ENCODE assay signal across 7 cellular contexts in genomic region chr4:159077018-159077417, GRCh38. TPM values are rescaled to one million over a fixed set of nuclear protein-coding genes. Genes with fewer than 3 reads are reported as not detected.
A peak's percentile ranks its signal among the peaks of the same experiment; 100 is the strongest.
DNase-seq lines count a peak whose midpoint lies in the region; ATAC-seq and TF ChIP-seq lines count a peak whose summit lies in the region.
"Not testable (repeated sequence)": the region's sequence is repeated elsewhere in the genome, so short reads cannot be mapped to it uniquely, and the experiment has no call there.

No MANE protein-coding gene starts in this region.

- not testable (repeated sequence) for H3K9me3 ChIP-seq in DOHH2 (ENCODE audit: control insufficient read depth, insufficient read depth, low read length); T-helper 17 cell (ENCODE audit: control insufficient read depth, low read length, poor library complexity, severe bottlenecking)

- H3K4me3 ChIP-seq in DOHH2 (ENCODE audit: low read length) = not testable (repeated sequence)

- not testable (repeated sequence) for DNase-seq in T-helper 17 cell; activated T-cell treated with anti-CD3 and anti-CD28 coated beads, Interleukin-2, amount 50 U/mL, for 24 hours
- DNase-seq in activated naive CD8-positive, alpha-beta T cell treated with anti-CD3 and anti-CD28 coated beads for 36 hours = peak; percentile 23
- peak; percentile 3 for DNase-seq in stimulated activated CD4-positive, alpha-beta T cell treated with anti-CD3 and anti-CD28 coated beads, Interleukin-15, amount 100 ng/mL, for 24 hours

- not testable (repeated sequence) for H3K36me3 Mint-ChIP-seq in T-helper 17 cell (ENCODE audit: low read depth); activated T-cell treated with anti-CD3 and anti-CD28 coated beads, Interleukin-2, amount 50 U/mL, for 24 hours (ENCODE audit: low read depth); activated naive CD8-positive, alpha-beta T cell treated with anti-CD3 and anti-CD28 coated beads for 36 hours

- H3K4me2 ChIP-seq in DOHH2 (ENCODE audit: low read length) = peak overlapping the region; percentile 62

- H3K27me3 ChIP-seq in DOHH2 (ENCODE audit: control insufficient read depth, low read length) = not testable (repeated sequence)

- not testable (repeated sequence) for H3K4me3 Mint-ChIP-seq in T-helper 17 cell; activated T-cell treated with anti-CD3 and anti-CD28 coated beads, Interleukin-2, amount 50 U/mL, for 24 hours; activated naive CD8-positive, alpha-beta T cell treated with anti-CD3 and anti-CD28 coated beads for 36 hours

- H3K4me1 Mint-ChIP-seq in T-helper 17 cell = not testable (repeated sequence)
- peaks cover 34% of the 10 kb centered on the region for H3K4me1 Mint-ChIP-seq in activated T-cell treated with anti-CD3 and anti-CD28 coated beads, Interleukin-2, amount 50 U/mL, for 24 hours (ENCODE audit: low read depth)
- H3K4me1 Mint-ChIP-seq in activated naive CD8-positive, alpha-beta T cell treated with anti-CD3 and anti-CD28 coated beads for 36 hours = peaks cover 32% of the 10 kb centered on the region

- H3K79me2 ChIP-seq in DOHH2 (ENCODE audit: control insufficient read depth, low read length) = not testable (repeated sequence)

- TF ChIP-seq CTCF in DOHH2 (IDR thresholded peaks at IDR 0.05; ENCODE audit: low read depth, low read length, poor library complexity, severe bottlenecking) = not testable (repeated sequence)

- H3F3A ChIP-seq in DOHH2 (ENCODE audit: control insufficient read depth, insufficient read depth) = not testable (repeated sequence)

- H3K9me2 ChIP-seq in DOHH2 (replicated peaks; ENCODE audit: control insufficient read depth, low read length) = not testable (repeated sequence)

- ATAC-seq in GM21717 (IDR thresholded peaks at IDR 0.05; ENCODE audit: unreplicated experiment) = peak; percentile 16
- peak; percentile 13 for ATAC-seq in HG02943 (IDR thresholded peaks at IDR 0.05; ENCODE audit: low read depth, unreplicated experiment)
- not testable (repeated sequence) for ATAC-seq in T-helper 17 cell

- not testable (repeated sequence) for H4K20me1 ChIP-seq in DOHH2 (ENCODE audit: control insufficient read depth, insufficient read depth, low read depth, low read length)

- H3K4me1 ChIP-seq in DOHH2 (ENCODE audit: control insufficient read depth, low read length) = peaks cover 17% of the 10 kb centered on the region

- not testable (repeated sequence) for H3K36me3 ChIP-seq in DOHH2 (ENCODE audit: control insufficient read depth, low read length)

- H3K27ac Mint-ChIP-seq in T-helper 17 cell = peak overlapping the region; percentile 53
- H3K27ac Mint-ChIP-seq in activated T-cell treated with anti-CD3 and anti-CD28 coated beads, Interleukin-2, amount 50 U/mL, for 24 hours = peak overlapping the region; percentile 84
- H3K27ac Mint-ChIP-seq in activated naive CD8-positive, alpha-beta T cell treated with anti-CD3 and anti-CD28 coated beads for 36 hours = peak overlapping the region; percentile 88

- H3K27me3 Mint-ChIP-seq in T-helper 17 cell; activated T-cell treated with anti-CD3 and anti-CD28 coated beads, Interleukin-2, amount 50 U/mL, for 24 hours; activated naive CD8-positive, alpha-beta T cell treated with anti-CD3 and anti-CD28 coated beads for 36 hours: not testable (repeated sequence)

- H3K27ac ChIP-seq in DOHH2 (ENCODE audit: low read depth, low read length) = not testable (repeated sequence)

- H3K9me3 Mint-ChIP-seq in activated T-cell treated with anti-CD3 and anti-CD28 coated beads, Interleukin-2, amount 50 U/mL, for 24 hours; activated naive CD8-positive, alpha-beta T cell treated with anti-CD3 and anti-CD28 coated beads for 36 hours: not testable (repeated sequence)

RNA-seq across cellular contexts. Expression of gene RAPGEF2, which starts 25.9 kb away (rescaled TPM):
- 10 to 100 TPM; 35.0 to 38.3 TPM for total RNA-seq in T-helper 17 cell
- 10 to 100 TPM; 19.2 to 22.7 TPM for total RNA-seq in activated naive CD8-positive, alpha-beta T cell treated with anti-CD3 and anti-CD28 coated beads for 36 hours
